Comparison of ENCODE assay signal across 39 cellular contexts in the genomic region with DNA sequence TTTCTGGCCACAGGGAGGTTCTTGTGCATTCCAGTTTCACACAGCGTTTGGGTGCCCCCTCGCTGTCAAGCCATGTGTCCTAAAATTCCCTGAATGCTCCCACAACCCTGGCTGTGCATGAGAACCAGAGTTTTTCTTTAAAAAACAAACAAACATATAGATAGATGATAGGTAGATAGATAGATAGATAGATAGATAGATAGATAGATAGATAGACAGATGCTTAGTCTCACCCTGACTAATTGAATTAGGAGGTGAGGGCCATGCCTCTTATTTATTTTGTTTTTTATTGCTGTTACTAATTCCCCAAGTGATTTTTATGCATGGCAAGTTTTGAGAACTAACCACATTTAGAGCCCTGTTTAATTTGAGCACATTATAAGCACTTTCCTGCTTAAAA. TPM values are rescaled to one million over a fixed set of nuclear protein-coding genes. Genes with fewer than 3 reads are reported as not detected.
"Had no signal": no experiment of that assay in that cellular context is flagged by ENCODE, and none has a peak within 500 bp of the region (broad histone marks: within the 10 kb centered on the region; RNA-seq: fewer than 3 reads in every experiment).

No MANE protein-coding gene starts in this region.

- H3K4me3 ChIP-seq: ascending aorta, cardiac muscle cell had no signal

- H3K27ac Mint-ChIP-seq: activated CD4-positive, alpha-beta memory T cell treated with anti-CD3 and anti-CD28 coated beads, Interleukin-2, amount 10 ng/mL, durations not matched to agents 7 days and 5 days; activated CD4-positive, alpha-beta T cell treated with anti-CD3 and anti-CD28 coated beads for 36 hours; activated CD4-positive, alpha-beta T cell treated with anti-CD3 and anti-CD28 coated beads, Interleukin-2, amount 10 ng/mL, durations not matched to agents 7 days and 5 days; activated CD8-positive, alpha-beta memory T cell treated with anti-CD3 and anti-CD28 coated beads, Interleukin-2, amount 10 ng/mL, durations not matched to agents 7 days and 5 days; activated CD8-positive, alpha-beta T cell treated with anti-CD3 and anti-CD28 coated beads, Interleukin-2, amount 10 ng/mL, durations not matched to agents 7 days and 5 days; activated naive CD4-positive, alpha-beta T cell treated with anti-CD3 and anti-CD28 coated beads, Interleukin-2, amount 10 ng/mL, durations not matched to agents 7 days and 5 days; activated naive CD4-positive, alpha-beta T cell treated with anti-CD3 and anti-CD28 coated beads, Interleukin-2, amount 50 U/mL, for 24 hours; activated naive CD8-positive, alpha-beta T cell; activated naive CD8-positive, alpha-beta T cell treated with anti-CD3 and anti-CD28 coated beads, Interleukin-2, amount 10 ng/mL, durations not matched to agents 7 days and 5 days; activated naive CD8-positive, alpha-beta T cell treated with anti-CD3 and anti-CD28 coated beads, Interleukin-2, amount 50 U/mL, for 24 hours; activated T-cell treated with anti-CD3 and anti-CD28 coated beads, Interleukin-2, amount 50 U/mL, for 24 hours; activated T-helper 2 cell treated with anti-CD3 and anti-CD28 coated beads, Interferon-gamma antibody, Interleukin-2, Interleukin-4, amounts not matched to agents 10 μg/mL and 5 μg/mL and 100 μg/mL, durations not matched to agents 14 hours and 24 hours and 36 hours; brain; T-helper 1 cell treated with Interleukin-12 subunit alpha and Interleukin-12 subunit beta and Interleukin-4 antibody, amounts not matched to agents 30 μg/mL and 1 μg/mL, for 36 hours; T-helper 2 cell treated with Interferon-gamma antibody and Interleukin-4, amounts not matched to agents 5 μg/mL and 100 μg/mL, for 36 hours; WTC11 had no signal

- H3K9me3 Mint-ChIP-seq: activated CD4-positive, alpha-beta memory T cell treated with anti-CD3 and anti-CD28 coated beads, Interleukin-2, amount 10 ng/mL, durations not matched to agents 7 days and 5 days; activated CD4-positive, alpha-beta T cell treated with anti-CD3 and anti-CD28 coated beads, Interleukin-2, amount 10 ng/mL, durations not matched to agents 7 days and 5 days; activated naive CD4-positive, alpha-beta T cell treated with anti-CD3 and anti-CD28 coated beads, Interleukin-2, amount 10 ng/mL, durations not matched to agents 7 days and 5 days; activated naive CD4-positive, alpha-beta T cell treated with anti-CD3 and anti-CD28 coated beads, Interleukin-2, amount 50 U/mL, for 24 hours; activated naive CD8-positive, alpha-beta T cell treated with anti-CD3 and anti-CD28 coated beads, Interleukin-2, amount 10 ng/mL, durations not matched to agents 7 days and 5 days; activated naive CD8-positive, alpha-beta T cell treated with anti-CD3 and anti-CD28 coated beads, Interleukin-2, amount 50 U/mL, for 24 hours; activated T-cell treated with anti-CD3 and anti-CD28 coated beads, Interleukin-2, amount 50 U/mL, for 24 hours; activated T-helper 2 cell treated with anti-CD3 and anti-CD28 coated beads, Interferon-gamma antibody, Interleukin-2, Interleukin-4, amounts not matched to agents 10 μg/mL and 5 μg/mL and 100 μg/mL, durations not matched to agents 14 hours and 24 hours and 36 hours; brain; central memory CD8-positive, alpha-beta T cell; T-helper 1 cell treated with Interleukin-12 subunit alpha and Interleukin-12 subunit beta and Interleukin-4 antibody, amounts not matched to agents 30 μg/mL and 1 μg/mL, for 36 hours; T-helper 2 cell treated with Interferon-gamma antibody and Interleukin-4, amounts not matched to agents 5 μg/mL and 100 μg/mL, for 36 hours; WTC11 had no signal

- H3K4me1 ChIP-seq: ascending aorta had no signal

- DNase-seq: activated CD4-positive, alpha-beta memory T cell treated with anti-CD3 and anti-CD28 coated beads, Interleukin-2, amount 10 ng/mL, durations not matched to agents 7 days and 5 days; activated CD4-positive, alpha-beta T cell treated with anti-CD3 and anti-CD28 coated beads for 1 hour; activated CD4-positive, alpha-beta T cell treated with anti-CD3 and anti-CD28 coated beads for 36 hours; activated CD4-positive, alpha-beta T cell treated with anti-CD3 and anti-CD28 coated beads for 48 hours; activated CD4-positive, alpha-beta T cell treated with anti-CD3 and anti-CD28 coated beads, Interleukin-2, amount 10 ng/mL, durations not matched to agents 7 days and 5 days; activated CD4-positive, alpha-beta T cell treated with anti-CD3 and anti-CD28 coated beads, Interleukin-2, amount 50 U/mL, for 48 hours; activated CD4-positive, CD25-positive, alpha-beta regulatory T cell; activated CD8-positive, alpha-beta memory T cell treated with anti-CD3 and anti-CD28 coated beads for 24 hours; activated CD8-positive, alpha-beta memory T cell treated with anti-CD3 and anti-CD28 coated beads, Interleukin-2, amount 10 ng/mL, durations not matched to agents 7 days and 5 days; activated CD8-positive, alpha-beta memory T cell treated with anti-CD3 and anti-CD28 coated beads, Interleukin-2, amount 50 U/mL, for 48 hours; activated CD8-positive, alpha-beta T cell treated with anti-CD3 and anti-CD28 coated beads, Interleukin-2, amount 10 ng/mL, durations not matched to agents 7 days and 5 days; activated effector memory CD4-positive, alpha-beta T cell treated with Interleukin-2 at 50 U/mL for 16 hours; activated gamma-delta T cell; activated naive CD4-positive, alpha-beta T cell treated with anti-CD3 and anti-CD28 coated beads, Interleukin-2, amount 10 ng/mL, durations not matched to agents 7 days and 5 days; activated naive CD4-positive, alpha-beta T cell treated with Interleukin-2 at 50 U/mL for 16 hours; activated naive CD8-positive, alpha-beta T cell treated with anti-CD3 and anti-CD28 coated beads, Interleukin-2, amount 10 ng/mL, durations not matched to agents 7 days and 5 days; activated naive CD8-positive, alpha-beta T cell treated with anti-CD3 and anti-CD28 coated beads, Interleukin-2, amount 50 U/mL, for 24 hours; activated T-cell treated with anti-CD3 and anti-CD28 coated beads, Interleukin-2, amount 50 U/mL, for 24 hours; activated T-cell treated with anti-CD3 and anti-CD28 coated beads, Interleukin-2, amount 50 U/mL, for 48 hours; amygdala; anterior cingulate cortex; caudate nucleus; cerebellar nuclear complex; T-helper 1 cell; T-helper 2 cell; T-helper 9 cell; WERI-Rb-1 had no signal

- H3K27ac ChIP-seq: ascending aorta, cardiac muscle cell, WERI-Rb-1 had no signal

- H3K9me3 ChIP-seq: ascending aorta had no signal

- H3K4me1 Mint-ChIP-seq: WTC11 had no signal

- H3K36me3 ChIP-seq: ascending aorta, cardiac muscle cell, WERI-Rb-1 had no signal

- H3K27me3 Mint-ChIP-seq: activated CD4-positive, alpha-beta memory T cell treated with anti-CD3 and anti-CD28 coated beads, Interleukin-2, amount 10 ng/mL, durations not matched to agents 7 days and 5 days; activated CD4-positive, alpha-beta T cell treated with anti-CD3 and anti-CD28 coated beads for 36 hours; activated CD4-positive, alpha-beta T cell treated with anti-CD3 and anti-CD28 coated beads, Interleukin-2, amount 10 ng/mL, durations not matched to agents 7 days and 5 days; activated naive CD4-positive, alpha-beta T cell treated with anti-CD3 and anti-CD28 coated beads, Interleukin-2, amount 10 ng/mL, durations not matched to agents 7 days and 5 days; activated naive CD4-positive, alpha-beta T cell treated with anti-CD3 and anti-CD28 coated beads, Interleukin-2, amount 50 U/mL, for 24 hours; activated naive CD8-positive, alpha-beta T cell; activated naive CD8-positive, alpha-beta T cell treated with anti-CD3 and anti-CD28 coated beads, Interleukin-2, amount 10 ng/mL, durations not matched to agents 7 days and 5 days; activated naive CD8-positive, alpha-beta T cell treated with anti-CD3 and anti-CD28 coated beads, Interleukin-2, amount 50 U/mL, for 24 hours; activated T-cell treated with anti-CD3 and anti-CD28 coated beads, Interleukin-2, amount 50 U/mL, for 24 hours had no signal

- H3K36me3 Mint-ChIP-seq: activated CD8-positive, alpha-beta memory T cell treated with anti-CD3 and anti-CD28 coated beads, Interleukin-2, amount 10 ng/mL, durations not matched to agents 7 days and 5 days; activated naive CD4-positive, alpha-beta T cell treated with anti-CD3 and anti-CD28 coated beads, Interleukin-2, amount 10 ng/mL, durations not matched to agents 7 days and 5 days; activated naive CD4-positive, alpha-beta T cell treated with anti-CD3 and anti-CD28 coated beads, Interleukin-2, amount 50 U/mL, for 24 hours; activated naive CD8-positive, alpha-beta T cell treated with anti-CD3 and anti-CD28 coated beads, Interleukin-2, amount 10 ng/mL, durations not matched to agents 7 days and 5 days had no signal

- ATAC-seq: activated CD4-positive, alpha-beta T cell treated with anti-CD3 and anti-CD28 coated beads for 36 hours; activated CD4-positive, CD25-positive, alpha-beta regulatory T cell treated with anti-CD3 and anti-CD28 coated beads, Interleukin-2, amount 50 U/mL, for 24 hours; activated CD8-positive, alpha-beta memory T cell treated with anti-CD3 and anti-CD28 coated beads, Interleukin-2, amount 10 ng/mL, durations not matched to agents 7 days and 5 days; activated CD8-positive, alpha-beta T cell treated with anti-CD3 and anti-CD28 coated beads, Interleukin-2, amount 10 ng/mL, durations not matched to agents 7 days and 5 days; activated naive CD8-positive, alpha-beta T cell treated with anti-CD3 and anti-CD28 coated beads, Interleukin-2, amount 50 U/mL, for 24 hours; WTC11 had no signal

- H3K4me3 Mint-ChIP-seq: activated CD4-positive, alpha-beta memory T cell treated with anti-CD3 and anti-CD28 coated beads, Interleukin-2, amount 10 ng/mL, durations not matched to agents 7 days and 5 days; activated CD4-positive, alpha-beta T cell treated with anti-CD3 and anti-CD28 coated beads for 36 hours; activated CD4-positive, alpha-beta T cell treated with anti-CD3 and anti-CD28 coated beads, Interleukin-2, amount 10 ng/mL, durations not matched to agents 7 days and 5 days; activated CD8-positive, alpha-beta memory T cell treated with anti-CD3 and anti-CD28 coated beads, Interleukin-2, amount 10 ng/mL, durations not matched to agents 7 days and 5 days; activated CD8-positive, alpha-beta T cell treated with anti-CD3 and anti-CD28 coated beads, Interleukin-2, amount 10 ng/mL, durations not matched to agents 7 days and 5 days; activated naive CD4-positive, alpha-beta T cell treated with anti-CD3 and anti-CD28 coated beads, Interleukin-2, amount 10 ng/mL, durations not matched to agents 7 days and 5 days; activated naive CD4-positive, alpha-beta T cell treated with anti-CD3 and anti-CD28 coated beads, Interleukin-2, amount 50 U/mL, for 24 hours; activated naive CD8-positive, alpha-beta T cell; activated naive CD8-positive, alpha-beta T cell treated with anti-CD3 and anti-CD28 coated beads, Interleukin-2, amount 10 ng/mL, durations not matched to agents 7 days and 5 days; activated naive CD8-positive, alpha-beta T cell treated with anti-CD3 and anti-CD28 coated beads, Interleukin-2, amount 50 U/mL, for 24 hours; activated T-cell treated with anti-CD3 and anti-CD28 coated beads, Interleukin-2, amount 50 U/mL, for 24 hours; brain; central memory CD8-positive, alpha-beta T cell; T-helper 1 cell treated with Interleukin-12 subunit alpha and Interleukin-12 subunit beta and Interleukin-4 antibody, amounts not matched to agents 30 μg/mL and 1 μg/mL, for 36 hours; T-helper 2 cell treated with Interferon-gamma antibody and Interleukin-4, amounts not matched to agents 5 μg/mL and 100 μg/mL, for 36 hours; WTC11 had no signal

- H3K27me3 ChIP-seq: ascending aorta, cardiac muscle cell had no signal

RNA-seq across cellular contexts. Expression of gene PRSS54, which starts 32.2 kb away (rescaled TPM):
- total RNA-seq: activated CD4-positive, alpha-beta memory T cell treated with anti-CD3 and anti-CD28 coated beads, Interleukin-2, amount 10 ng/mL, durations not matched to agents 7 days and 5 days; activated CD4-positive, alpha-beta T cell treated with anti-CD3 and anti-CD28 coated beads for 36 hours; activated CD4-positive, alpha-beta T cell treated with anti-CD3 and anti-CD28 coated beads, Interleukin-2, amount 10 ng/mL, durations not matched to agents 7 days and 5 days; activated CD8-positive, alpha-beta memory T cell treated with anti-CD3 and anti-CD28 coated beads, Interleukin-2, amount 10 ng/mL, durations not matched to agents 7 days and 5 days; activated CD8-positive, alpha-beta T cell treated with anti-CD3 and anti-CD28 coated beads, Interleukin-2, amount 10 ng/mL, durations not matched to agents 7 days and 5 days; activated naive CD8-positive, alpha-beta T cell treated with anti-CD3 and anti-CD28 coated beads, Interleukin-2, amount 10 ng/mL, durations not matched to agents 7 days and 5 days; activated T-helper 2 cell treated with anti-CD3 and anti-CD28 coated beads, Interferon-gamma antibody, Interleukin-2, Interleukin-4, amounts not matched to agents 10 μg/mL and 5 μg/mL and 100 μg/mL, durations not matched to agents 14 hours and 24 hours and 36 hours; ascending aorta; bronchial epithelial cell; cardiac muscle cell; WTC11 had no signal
